8 cellular contexts compared by ENCODE assay signal in the genomic region with DNA sequence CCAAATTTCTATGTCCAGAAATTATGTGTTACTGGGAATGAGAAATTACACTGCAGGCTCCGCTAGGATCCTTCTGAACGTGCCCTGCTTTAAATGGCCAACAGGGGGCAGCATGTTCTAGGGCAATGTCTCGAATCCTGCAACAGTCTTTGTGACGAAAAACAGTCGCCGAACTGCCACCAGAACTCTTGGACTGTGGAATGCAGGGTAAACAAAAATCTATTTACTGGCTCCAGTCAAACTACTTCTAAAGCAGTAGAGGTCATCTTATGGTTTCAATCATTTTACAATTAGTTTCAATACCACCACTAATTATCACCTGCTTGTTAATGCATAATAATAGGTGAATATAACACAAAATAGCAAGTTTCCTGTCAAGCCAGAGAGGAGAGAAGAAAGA. TPM values are rescaled to one million over a fixed set of nuclear protein-coding genes. Genes with fewer than 3 reads are reported as not detected.
DNase-seq lines count a peak whose midpoint lies in the region; ATAC-seq and TF ChIP-seq lines count a peak whose summit lies in the region.

No MANE protein-coding gene starts in this region.

- peak overlapping the region; percentile 49 for H3K4me3 Mint-ChIP-seq in activated T-helper 2 cell treated with anti-CD3 and anti-CD28 coated beads, Interferon-gamma antibody, Interleukin-2, Interleukin-4, amounts not matched to agents 10 μg/mL and 5 μg/mL and 100 μg/mL, durations not matched to agents 14 hours and 24 hours and 36 hours (ENCODE audit: low read depth)

- no peaks in the 10 kb centered on the region for H3K9me3 Mint-ChIP-seq in activated T-helper 2 cell treated with anti-CD3 and anti-CD28 coated beads, Interferon-gamma antibody, Interleukin-2, Interleukin-4, amounts not matched to agents 10 μg/mL and 5 μg/mL and 100 μg/mL, durations not matched to agents 14 hours and 24 hours and 36 hours

- H3K36me3 Mint-ChIP-seq in activated T-helper 2 cell treated with anti-CD3 and anti-CD28 coated beads, Interferon-gamma antibody, Interleukin-2, Interleukin-4, amounts not matched to agents 10 μg/mL and 5 μg/mL and 100 μg/mL, durations not matched to agents 14 hours and 24 hours and 36 hours (ENCODE audit: low read depth) = no peaks in the 10 kb centered on the region

- TF ChIP-seq POLR2A in stomach (IDR thresholded peaks at IDR 0.05) = no peak

- H3K9me3 ChIP-seq in neuron (ENCODE audit: low read length) = no peaks in the 10 kb centered on the region
- no peaks in the 10 kb centered on the region for H3K9me3 ChIP-seq in stomach

- H3K27ac Mint-ChIP-seq in activated T-helper 2 cell treated with anti-CD3 and anti-CD28 coated beads, Interferon-gamma antibody, Interleukin-2, Interleukin-4, amounts not matched to agents 10 μg/mL and 5 μg/mL and 100 μg/mL, durations not matched to agents 14 hours and 24 hours and 36 hours = no peak overlapping the region

- intact Hi-C loops in activated T-helper 2 cell treated with anti-CD3 and anti-CD28 coated beads, Interferon-gamma antibody, Interleukin-2, Interleukin-4, amounts not matched to agents 10 μg/mL and 5 μg/mL and 100 μg/mL, durations not matched to agents 14 hours and 24 hours and 36 hours (cut with micrococcal nuclease) = loop anchor here (1.0 to 10.0 kb wide), 3 partner anchors 124 to 366 kb away; no protein-coding TSS in a partner anchor
- intact Hi-C loops in stomach (cut with DNase I; ENCODE audit: low total_unique reads) = no loop called here

- H3K4me1 ChIP-seq in neuron (ENCODE audit: insufficient read depth, low read length) (peaks cover 9% of the 10 kb centered on the region), stomach (peaks cover 0 to 5% (median 2%) of the 10 kb centered on the region in 4 donors)

- ATAC-seq in GM21723 (IDR thresholded peaks at IDR 0.05; ENCODE audit: unreplicated experiment) = peak; percentile 90

- H3K27me3 Mint-ChIP-seq in activated T-helper 2 cell treated with anti-CD3 and anti-CD28 coated beads, Interferon-gamma antibody, Interleukin-2, Interleukin-4, amounts not matched to agents 10 μg/mL and 5 μg/mL and 100 μg/mL, durations not matched to agents 14 hours and 24 hours and 36 hours (ENCODE audit: low read depth) = peaks cover 6% of the 10 kb centered on the region

- no peak overlapping the region for H3K27ac ChIP-seq in stomach

- WGBS in stomach, 5 donors = 0 to 1% (median 1%) methylated on average over 6 of the region's 6 CpGs

- H3K27me3 ChIP-seq in neuron (ENCODE audit: insufficient read depth, low read length) (no peaks in the 10 kb centered on the region), stomach (no peaks in the 10 kb centered on the region)

- H3K4me1 Mint-ChIP-seq in activated T-helper 2 cell treated with anti-CD3 and anti-CD28 coated beads, Interferon-gamma antibody, Interleukin-2, Interleukin-4, amounts not matched to agents 10 μg/mL and 5 μg/mL and 100 μg/mL, durations not matched to agents 14 hours and 24 hours and 36 hours (ENCODE audit: low read depth) = peaks cover 3% of the 10 kb centered on the region

- TF ChIP-seq EP300 in stomach (IDR thresholded peaks at IDR 0.05) = no peak

- no peaks in the 10 kb centered on the region for H3K36me3 ChIP-seq in neuron (ENCODE audit: insufficient read depth, low read length)
- H3K36me3 ChIP-seq in stomach = no peaks in the 10 kb centered on the region

- peak overlapping the region; percentile 76 for H2AFZ ChIP-seq in neuron (ENCODE audit: low read depth, low read length)

- peak; percentile 91 for TF ChIP-seq CTCF in LNCaP clone FGC (IDR thresholded peaks at IDR 0.05; ENCODE audit: control insufficient read depth, extremely low read depth, insufficient read depth)
- TF ChIP-seq CTCF in fibroblast of villous mesenchyme (IDR thresholded peaks at IDR 0.05; ENCODE audit: insufficient read depth, low read depth, low read length) = peak; percentile 90
- peak in 5 of 7 experiments; percentile 82 to 96 (median 90) for TF ChIP-seq CTCF in stomach (IDR thresholded peaks at IDR 0.05)

- DNase-seq in DMS 273 treated with DMSO at 0.1 percent for 48 hours (lab: John Stamatoyannopoulos, UW) = peak; percentile 40
- DNase-seq in LNCaP clone FGC (ENCODE audit: low read depth) = peak; percentile 71
- peak; percentile 85 for DNase-seq in RPMI8226
- DNase-seq in activated T-helper 2 cell treated with anti-CD3 and anti-CD28 coated beads, Interferon-gamma antibody, Interleukin-2, Interleukin-4, amounts not matched to agents 10 μg/mL and 5 μg/mL and 100 μg/mL, durations not matched to agents 14 hours and 24 hours and 36 hours (ENCODE audit: low spot score) = peak; percentile 60
- peak; percentile 77 for DNase-seq in fibroblast of villous mesenchyme (ENCODE audit: low read depth)
- peak; percentile 86 for DNase-seq in stomach

- H3K4me3 ChIP-seq in LNCaP clone FGC (ENCODE audit: low read depth, low read length) (no peak overlapping the region), fibroblast of villous mesenchyme (ENCODE audit: low read depth, low read length) (no peak overlapping the region), neuron (ENCODE audit: low read length) (peak overlapping the region; percentile 45), stomach (no peak overlapping the region)

RNA-seq across cellular contexts. Expression of a gene that starts 9.8 kb away (rescaled TPM):
- total RNA-seq in activated T-helper 2 cell treated with anti-CD3 and anti-CD28 coated beads, Interferon-gamma antibody, Interleukin-2, Interleukin-4, amounts not matched to agents 10 μg/mL and 5 μg/mL and 100 μg/mL, durations not matched to agents 14 hours and 24 hours and 36 hours = 14.6 and 18.4 TPM in 2 replicates
- total RNA-seq in fibroblast of villous mesenchyme = 8.2 and 10.0 TPM in 2 replicates
- total RNA-seq in stomach = 10 to 100 TPM; 15.4 to 45.5 (median 32.1) TPM
- polyA plus RNA-seq in stomach = 10 to 100 TPM; 10.9 to 20.2 (median 10.9) TPM

RNA-seq across cellular contexts. Expression of a gene that starts 59.0 kb away (rescaled TPM):
- 15.5 and 19.9 TPM in 2 replicates for total RNA-seq in activated T-helper 2 cell treated with anti-CD3 and anti-CD28 coated beads, Interferon-gamma antibody, Interleukin-2, Interleukin-4, amounts not matched to agents 10 μg/mL and 5 μg/mL and 100 μg/mL, durations not matched to agents 14 hours and 24 hours and 36 hours
- total RNA-seq in fibroblast of villous mesenchyme (17.4 and 21.6 TPM in 2 replicates), stomach (10 to 100 TPM in 3 of 5 donors, 1 to 10 TPM in 2; 9.3 to 22.0 (median 12.7) TPM)
- polyA plus RNA-seq in stomach = 1 to 10 TPM; 3.7 to 6.2 (median 6.1) TPM
